In genomic region chr22:23155831-23156230, GRCh38 we compare ENCODE assay signal across 25 cellular contexts. TPM values are rescaled to one million over a fixed set of nuclear protein-coding genes. Genes with fewer than 3 reads are reported as not detected.
"Had no signal": no experiment of that assay in that cellular context is flagged by ENCODE, and none has a peak within 500 bp of the region (broad histone marks: within the 10 kb centered on the region; RNA-seq: fewer than 3 reads in every experiment).

No MANE protein-coding gene starts in this region.

- ATAC-seq: activated T-cell treated with anti-CD3 and anti-CD28 coated beads, Interleukin-2, amount 50 U/mL, for 4 hours; PC-3; T-helper 17 cell had no signal

- H3K36me3 Mint-ChIP-seq: activated CD4-positive, alpha-beta memory T cell treated with anti-CD3 and anti-CD28 coated beads for 36 hours; activated naive CD4-positive, alpha-beta T cell treated with anti-CD3 and anti-CD28 coated beads, Interleukin-2, amount 10 ng/mL, durations not matched to agents 7 days and 5 days; activated naive CD8-positive, alpha-beta T cell treated with anti-CD3 and anti-CD28 coated beads for 36 hours had no signal

- H3K36me3 ChIP-seq: cardiac muscle cell had no signal

- FAIRE-seq: TTC549 had no signal

- H3K4me3 ChIP-seq: cardiac muscle cell had no signal

- H3K27me3 ChIP-seq: cardiac muscle cell had no signal

- H3K27ac Mint-ChIP-seq: activated B cell treated with CpG ODN at 0.5 μM for 24 hours; activated CD4-positive, alpha-beta memory T cell treated with anti-CD3 and anti-CD28 coated beads for 36 hours; activated naive CD4-positive, alpha-beta T cell treated with anti-CD3 and anti-CD28 coated beads, Interleukin-2, amount 10 ng/mL, durations not matched to agents 7 days and 5 days; activated naive CD8-positive, alpha-beta T cell treated with anti-CD3 and anti-CD28 coated beads for 36 hours; T-helper 17 cell had no signal

- DNase-seq: activated B cell treated with CpG ODN at 0.5 μM for 24 hours; activated CD4-positive, alpha-beta memory T cell treated with anti-CD3 and anti-CD28 coated beads for 36 hours; activated CD4-positive, alpha-beta T cell treated with anti-CD3 and anti-CD28 coated beads for 1 hour; activated CD4-positive, alpha-beta T cell treated with anti-CD3 and anti-CD28 coated beads, Interleukin-2, amount 10 ng/mL, durations not matched to agents 7 days and 5 days; activated CD8-positive, alpha-beta memory T cell treated with anti-CD3 and anti-CD28 coated beads for 24 hours; activated gamma-delta T cell treated with Interleukin-2 at 50 U/mL for 16 hours; activated naive CD4-positive, alpha-beta T cell treated with anti-CD3 and anti-CD28 coated beads, Interleukin-2, amount 10 ng/mL, durations not matched to agents 7 days and 5 days; activated naive CD8-positive, alpha-beta T cell treated with anti-CD3 and anti-CD28 coated beads for 36 hours; activated T-cell treated with anti-CD3 and anti-CD28 coated beads, Interleukin-2, amount 50 U/mL, for 4 hours; brain microvascular endothelial cell; Kasumi-1; NCI-H1048; NCI-H1930; NCI-H2171; NCI-H2227 treated with DMSO at 0.1 percent for 48 hours; NCI-H526; NCI-H82; NK-92 treated with Interleukin-12 subunit alpha and Interleukin-12 subunit beta, amount 100 ng/mL, for 24 hours; PC-3; SIG-M5; T-helper 17 cell; T1000 had no signal

- H3K9me3 Mint-ChIP-seq: activated B cell treated with CpG ODN at 0.5 μM for 24 hours; activated CD4-positive, alpha-beta memory T cell treated with anti-CD3 and anti-CD28 coated beads for 36 hours; activated CD4-positive, alpha-beta T cell treated with anti-CD3 and anti-CD28 coated beads, Interleukin-2, amount 10 ng/mL, durations not matched to agents 7 days and 5 days; activated naive CD4-positive, alpha-beta T cell treated with anti-CD3 and anti-CD28 coated beads, Interleukin-2, amount 10 ng/mL, durations not matched to agents 7 days and 5 days; activated naive CD8-positive, alpha-beta T cell treated with anti-CD3 and anti-CD28 coated beads for 36 hours; activated T-cell treated with anti-CD3 and anti-CD28 coated beads, Interleukin-2, amount 50 U/mL, for 4 hours had no signal

- H3K4me3 Mint-ChIP-seq: activated B cell treated with CpG ODN at 0.5 μM for 24 hours; activated CD4-positive, alpha-beta memory T cell treated with anti-CD3 and anti-CD28 coated beads for 36 hours; activated CD4-positive, alpha-beta T cell treated with anti-CD3 and anti-CD28 coated beads, Interleukin-2, amount 10 ng/mL, durations not matched to agents 7 days and 5 days; activated naive CD4-positive, alpha-beta T cell treated with anti-CD3 and anti-CD28 coated beads, Interleukin-2, amount 10 ng/mL, durations not matched to agents 7 days and 5 days; activated naive CD8-positive, alpha-beta T cell treated with anti-CD3 and anti-CD28 coated beads for 36 hours; activated T-cell treated with anti-CD3 and anti-CD28 coated beads, Interleukin-2, amount 50 U/mL, for 4 hours; T-helper 17 cell had no signal

- H3K27ac ChIP-seq: brain microvascular endothelial cell, cardiac muscle cell had no signal

RNA-seq across cellular contexts. Expression of gene RSPH14, which starts 14.0 kb away (rescaled TPM):
- total RNA-seq: activated B cell treated with CpG ODN at 0.5 μM for 24 hours; activated T-cell treated with anti-CD3 and anti-CD28 coated beads, Interleukin-2, amount 50 U/mL, for 4 hours; NCI-H460 had no signal
